In genomic region chr5:132087176-132087575, GRCh38 we compare ENCODE assay signal across 1 cellular context.
TF ChIP-seq lines count a peak whose summit lies in the region.

No MANE protein-coding gene starts in this region.

TF ChIP-seq in endothelial cell of umbilical vein, 7 proteins besides CTCF, POLR2A, EP300 and RAD21:
- no peak for TF ChIP-seq JUN (IDR thresholded peaks at IDR 0.05; ENCODE audit: borderline replicate concordance, insufficient read depth, insufficient read length, low read depth)
- no peak for TF ChIP-seq GATA2 (IDR thresholded peaks at IDR 0.05; ENCODE audit: insufficient read depth, insufficient read length, low read depth, low read length)
- no peak for TF ChIP-seq EZH2 (IDR thresholded peaks at IDR 0.05; ENCODE audit: borderline replicate concordance, low read depth, low read length, severe bottlenecking)
- TF ChIP-seq MYC (IDR thresholded peaks at IDR 0.05; ENCODE audit: low read depth, low read length): no peak
- TF ChIP-seq FOS (IDR thresholded peaks at IDR 0.05; ENCODE audit: borderline replicate concordance, insufficient read depth, low read length): no peak
- TF ChIP-seq POLR2AphosphoS5 (IDR thresholded peaks at IDR 0.05; ENCODE audit: insufficient read depth, low read depth, low read length): no peak
- no peak for TF ChIP-seq MAX (IDR thresholded peaks at IDR 0.05; ENCODE audit: insufficient read depth, insufficient read length)
